In genomic region chr1:214123061-214123784, GRCh38 we compare ENCODE assay signal across 8 cellular contexts.
A peak's percentile ranks its signal among the peaks of the same experiment; 100 is the strongest.
DNase-seq lines count a peak whose midpoint lies in the region; ATAC-seq and TF ChIP-seq lines count a peak whose summit lies in the region.

No MANE protein-coding gene starts in this region.

- H3K18ac ChIP-seq in IMR-90 (ENCODE audit: low read depth, low read length): no peak overlapping the region

- no peaks in the 10 kb centered on the region for H3K27me3 ChIP-seq in Caco-2 (replicated peaks; ENCODE audit: control insufficient read depth, insufficient read depth, low read length)
- peaks cover 3% of the 10 kb centered on the region; the same call in 1 of the 2 replicates for H3K27me3 ChIP-seq in IMR-90 (ENCODE audit: control insufficient read depth, insufficient read depth, low read length)

- POLR2A ChIA-PET in Caco-2 (lab: Charles Lee) (interaction anchor here (0.6 kb wide), 2 partner anchors 135 to 704 kb away, joined by 3 to 5 read pairs; partner anchors contain the start of gene PROX1), IMR-90 (lab: Charles Lee; ENCODE audit: unreplicated experiment) (interaction anchor here (0.5 to 0.6 kb wide), 2 partner anchors 17 to 1000 kb away, joined by 3 read pairs; no protein-coding TSS in a partner anchor), MCF 10A (lab: Yijun Ruan, JAX) (interaction anchor here (0.7 to 1.3 kb wide), 2 partner anchors 34 to 750 kb away, joined by 3 to 6 read pairs; no protein-coding TSS in a partner anchor)

- no peak overlapping the region for H2BK20ac ChIP-seq in IMR-90 (ENCODE audit: low read depth, low read length)

- no peaks in the 10 kb centered on the region for H4K20me1 ChIP-seq in IMR-90 (ENCODE audit: insufficient read depth, low read length)

- intact Hi-C loops in Caco-2 (cut with micrococcal nuclease; ENCODE audit: unreplicated experiment) (loop anchor here (1.0 to 10.0 kb wide), 10 partner anchors 71 to 1001 kb away; partner anchors contain the start of gene PROX1), IMR-90 (cut with micrococcal nuclease) (loop anchor here (1.0 to 10.0 kb wide), 5 partner anchors 136 to 1108 kb away; partner anchors contain the start of genes ANGEL2 and PROX1), MCF 10A (cut with micrococcal nuclease) (loop anchor here (1.0 to 10.0 kb wide), 9 partner anchors 134 to 1001 kb away; no protein-coding TSS in a partner anchor)

- no peaks in the 10 kb centered on the region for H3K9me1 ChIP-seq in IMR-90 (ENCODE audit: insufficient read depth, low read length)

- H2BK15ac ChIP-seq in IMR-90 (ENCODE audit: low read depth, low read length): no peak overlapping the region

- H3K79me1 ChIP-seq in IMR-90 (ENCODE audit: low read depth in 1 of 2, low read length in 2 of 2): no peaks in the 10 kb centered on the region

- no peak overlapping the region for H3K56ac ChIP-seq in IMR-90 (ENCODE audit: extremely low read depth, insufficient read depth, low read length)

- peak overlapping the region; percentile 50 for H3K4me2 ChIP-seq in IMR-90 (ENCODE audit: low read depth, low read length)

- H2AK5ac ChIP-seq in IMR-90 (ENCODE audit: low read depth, low read length): no peak overlapping the region

- dilution Hi-C loops in IMR-90 (cut with HindIII; ENCODE audit: low sequenced_read_pairs, unreplicated experiment): no loop called here

- H3K4ac ChIP-seq in IMR-90 (ENCODE audit: low read depth, low read length): no peak overlapping the region

- in situ Hi-C loops in IMR-90 (cut with MboI; ENCODE audit: low sequenced_read_pairs): loop anchor here (10.0 kb wide), 3 partner anchors 748 to 998 kb away; no protein-coding TSS in a partner anchor

- H4K5ac ChIP-seq in IMR-90 (ENCODE audit: low read depth, low read length): no peak overlapping the region

- no peak overlapping the region for H4K8ac ChIP-seq in IMR-90 (ENCODE audit: low read depth in 2 of 2, low read length in 2 of 2)

- no peaks in the 10 kb centered on the region for H3K9me3 Mint-ChIP-seq in Caco-2 (ENCODE audit: unreplicated experiment)
- no peaks in the 10 kb centered on the region for H3K9me3 Mint-ChIP-seq in MCF 10A (ENCODE audit: unreplicated experiment)

- no CpG with 5 or more reads among the region's 7 CpGs for WGBS in IMR-90 (ENCODE audit: extremely low coverage in 2 of 2, insufficient read length in 1 of 2), 2 experiments

- TF ChIP-seq RAD21 in IMR-90 (IDR thresholded peaks at IDR 0.05; ENCODE audit: low read length): peak; percentile 71

- H3K27me3 Mint-ChIP-seq in Caco-2 (ENCODE audit: insufficient read depth, unreplicated experiment) (no peaks in the 10 kb centered on the region), MCF 10A (ENCODE audit: insufficient read depth, unreplicated experiment) (no peaks in the 10 kb centered on the region)

- no peak overlapping the region for H3K23ac ChIP-seq in IMR-90 (ENCODE audit: low read depth, low read length)

- H3K9ac ChIP-seq in IMR-90 (ENCODE audit: low read depth, low read length): no peak overlapping the region

- peak overlapping the region; percentile 58 for H2AFZ ChIP-seq in IMR-90 (replicated peaks; ENCODE audit: low read length, poor library complexity)

- H3K4me3 Mint-ChIP-seq in Caco-2 (ENCODE audit: unreplicated experiment) (no peak overlapping the region), MCF 10A (ENCODE audit: unreplicated experiment) (no peak overlapping the region)

- no peaks in the 10 kb centered on the region for H3K36me3 ChIP-seq in Caco-2 (ENCODE audit: control insufficient read depth, insufficient read depth, low read length)
- no peaks in the 10 kb centered on the region for H3K36me3 ChIP-seq in IMR-90 (ENCODE audit: control insufficient read depth, insufficient read depth, low read length)

- BruUV-seq in Caco-2 (replicated peaks; lab: Mats Ljungman, UMichigan): no TSS peak
- no TSS peak for BruUV-seq in IMR-90 (replicated peaks; lab: Mats Ljungman, UMichigan)
- no TSS peak for BruUV-seq in MCF 10A (replicated peaks; lab: Mats Ljungman, UMichigan)

- no peak overlapping the region for H4K91ac ChIP-seq in IMR-90 (ENCODE audit: insufficient read depth, low read depth, low read length)

- H3K4me3 ChIP-seq in Caco-2 (ENCODE audit: low read depth, low read length) (no peak overlapping the region), IMR-90 (ENCODE audit: insufficient read depth, low read depth, low read length) (no peak overlapping the region)

- no peak for TF ChIP-seq POLR2A in IMR-90 (IDR thresholded peaks at IDR 0.05; ENCODE audit: low read depth, low read length)

- DNase-seq in Caco-2: peak; percentile 67 to 75
- peak; percentile 57 for DNase-seq in IMR-90
- peak; percentile 75 for DNase-seq in NCI-H82 treated with DMSO at 0.1 percent for 48 hours (lab: John Stamatoyannopoulos, UW; ENCODE audit: unreplicated experiment)
- peak; percentile 78 for DNase-seq in MCF 10A (ENCODE audit: unreplicated experiment)
- DNase-seq in iPS-NIHi7 (ENCODE audit: extremely low spot score): peak; percentile 87
- DNase-seq in stimulated activated CD4-positive, alpha-beta T cell treated with anti-CD3 and anti-CD28 coated beads, TNF-alpha, amount 100 ng/mL, for 4 hours (ENCODE audit: low read depth in 3 of 3): peak in 2 of 3 experiments; percentile 3 to 9

- H3K4me1 ChIP-seq in Caco-2: peaks cover 18% of the 10 kb centered on the region; the same call in 1 of the 2 replicates
- no peaks in the 10 kb centered on the region for H3K4me1 ChIP-seq in IMR-90 (ENCODE audit: control insufficient read depth, insufficient read depth, low read length)

- no peaks in the 10 kb centered on the region for H3K36me3 Mint-ChIP-seq in Caco-2 (ENCODE audit: insufficient read depth, unreplicated experiment)
- H3K36me3 Mint-ChIP-seq in MCF 10A (ENCODE audit: insufficient read depth, unreplicated experiment): no peaks in the 10 kb centered on the region

- peak; percentile 69 to 78 for TF ChIP-seq CTCF in Caco-2 (IDR thresholded peaks at IDR 0.05; ENCODE audit: insufficient read depth in 1 of 2, low read depth in 1 of 2, low read length in 1 of 2, severe bottlenecking in 1 of 2, unreplicated experiment in 1 of 2)
- peak; percentile 63 for TF ChIP-seq CTCF in IMR-90 (conservative IDR thresholded peaks at IDR 0.05; ENCODE audit: low read depth, low read length)
- peak; percentile 95 for TF ChIP-seq CTCF in MCF 10A (IDR thresholded peaks at IDR 0.05; ENCODE audit: unreplicated experiment)

- no peak overlapping the region for H2BK5ac ChIP-seq in IMR-90 (ENCODE audit: low read depth, low read length, poor library complexity, severe bottlenecking)

- no peak overlapping the region for H2AK9ac ChIP-seq in IMR-90 (replicated peaks; ENCODE audit: low read depth, low read length, poor library complexity)

- no peak overlapping the region for H3K14ac ChIP-seq in IMR-90 (replicated peaks; ENCODE audit: low read depth, low read length)

- peaks cover 17% of the 10 kb centered on the region for H3K4me1 Mint-ChIP-seq in Caco-2 (ENCODE audit: low read depth, unreplicated experiment)
- H3K4me1 Mint-ChIP-seq in MCF 10A (ENCODE audit: insufficient read depth, unreplicated experiment): peaks cover 6% of the 10 kb centered on the region

- no peak overlapping the region for H2BK120ac ChIP-seq in IMR-90 (ENCODE audit: low read depth, low read length)

- H3K27ac Mint-ChIP-seq in Caco-2 (ENCODE audit: unreplicated experiment): peak overlapping the region; percentile 8
- H3K27ac Mint-ChIP-seq in MCF 10A (ENCODE audit: low read depth, unreplicated experiment): no peak overlapping the region

- ATAC-seq in GM19328 (IDR thresholded peaks at IDR 0.05; ENCODE audit: unreplicated experiment) (peak; percentile 70), IMR-90 (ENCODE audit: low read depth) (peak; percentile 87), HG02642 (IDR thresholded peaks at IDR 0.05; ENCODE audit: poor library complexity, unreplicated experiment) (no peak)

- CTCF ChIA-PET in Caco-2 (lab: Charles Lee) (interaction anchor here (0.6 to 2.0 kb wide), 14 partner anchors 63 to 1000 kb away, joined by 3 to 14 read pairs (median 4); no protein-coding TSS in a partner anchor), IMR-90 (lab: Yijun Ruan, JAX) (interaction anchor here (0.6 to 1.8 kb wide), 8 partner anchors 139 to 1000 kb away, joined by 3 to 11 read pairs (median 3); no protein-coding TSS in a partner anchor), MCF 10A (lab: Yijun Ruan, JAX) (interaction anchor here (0.6 to 6.2 kb wide), 147 partner anchors 8 to 1535 kb away, joined by 3 to 138 read pairs (median 4); partner anchors contain the start of gene PROX1)

- no peak overlapping the region for H3K27ac ChIP-seq in IMR-90 (ENCODE audit: insufficient read depth, low read length)

- H3K9me3 ChIP-seq in Caco-2: no peaks in the 10 kb centered on the region; the same call in 1 of the 2 replicates
- H3K9me3 ChIP-seq in IMR-90 (ENCODE audit: control insufficient read depth, insufficient read depth, low read length): no peaks in the 10 kb centered on the region

TF ChIP-seq in IMR-90, 13 proteins besides CTCF, POLR2A, EP300 and RAD21 (continues in another document):
- TF ChIP-seq SMC3 (IDR thresholded peaks at IDR 0.05; ENCODE audit: low read depth, low read length): peak; percentile 72
- peak; percentile 96 for TF ChIP-seq MAFK (IDR thresholded peaks at IDR 0.05; ENCODE audit: low read depth, low read length)
- no peak for TF ChIP-seq CEBPB (IDR thresholded peaks at IDR 0.05; ENCODE audit: low read depth, low read length)
- TF ChIP-seq RCOR1 (IDR thresholded peaks at IDR 0.05; ENCODE audit: insufficient replicate concordance, low read length): no peak
- no peak for TF ChIP-seq FOS (IDR thresholded peaks at IDR 0.05; ENCODE audit: low read depth, low read length)
- no peak for TF ChIP-seq USF2 (IDR thresholded peaks at IDR 0.05; ENCODE audit: low read depth, low read length)
- TF ChIP-seq CHD1 (IDR thresholded peaks at IDR 0.05; ENCODE audit: low read depth, low read length): no peak
- no peak for TF ChIP-seq NFE2L2 (IDR thresholded peaks at IDR 0.05; ENCODE audit: low read depth, low read length)
- TF ChIP-seq, protein P1, sequence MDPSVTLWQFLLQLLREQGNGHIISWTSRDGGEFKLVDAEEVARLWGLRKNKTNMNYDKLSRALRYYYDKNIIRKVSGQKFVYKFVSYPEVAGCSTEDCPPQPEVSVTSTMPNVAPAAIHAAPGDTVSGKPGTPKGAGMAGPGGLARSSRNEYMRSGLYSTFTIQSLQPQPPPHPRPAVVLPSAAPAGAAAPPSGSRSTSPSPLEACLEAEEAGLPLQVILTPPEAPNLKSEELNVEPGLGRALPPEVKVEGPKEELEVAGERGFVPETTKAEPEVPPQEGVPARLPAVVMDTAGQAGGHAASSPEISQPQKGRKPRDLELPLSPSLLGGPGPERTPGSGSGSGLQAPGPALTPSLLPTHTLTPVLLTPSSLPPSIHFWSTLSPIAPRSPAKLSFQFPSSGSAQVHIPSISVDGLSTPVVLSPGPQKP (IDR thresholded peaks at IDR 0.05; ENCODE audit: borderline replicate concordance, low read depth, low read length): no peak

Comparison
In these comparisons a context has a peak if more than half of its experiments do, and no peak if none do; other contexts are left out.
1. DNase-seq: peak in every context shown above with its lines; median percentile 87 in iPS-NIHi7; 78 in MCF 10A; 75 in NCI-H82 treated with DMSO at 0.1 percent for 48 hours; 71 in Caco-2; 57 in IMR-90; 6 in stimulated activated CD4-positive, alpha-beta T cell treated with anti-CD3 and anti-CD28 coated beads, TNF-alpha, amount 100 ng/mL, for 4 hours.